1 cellular context compared by ENCODE assay signal in the genomic region with DNA sequence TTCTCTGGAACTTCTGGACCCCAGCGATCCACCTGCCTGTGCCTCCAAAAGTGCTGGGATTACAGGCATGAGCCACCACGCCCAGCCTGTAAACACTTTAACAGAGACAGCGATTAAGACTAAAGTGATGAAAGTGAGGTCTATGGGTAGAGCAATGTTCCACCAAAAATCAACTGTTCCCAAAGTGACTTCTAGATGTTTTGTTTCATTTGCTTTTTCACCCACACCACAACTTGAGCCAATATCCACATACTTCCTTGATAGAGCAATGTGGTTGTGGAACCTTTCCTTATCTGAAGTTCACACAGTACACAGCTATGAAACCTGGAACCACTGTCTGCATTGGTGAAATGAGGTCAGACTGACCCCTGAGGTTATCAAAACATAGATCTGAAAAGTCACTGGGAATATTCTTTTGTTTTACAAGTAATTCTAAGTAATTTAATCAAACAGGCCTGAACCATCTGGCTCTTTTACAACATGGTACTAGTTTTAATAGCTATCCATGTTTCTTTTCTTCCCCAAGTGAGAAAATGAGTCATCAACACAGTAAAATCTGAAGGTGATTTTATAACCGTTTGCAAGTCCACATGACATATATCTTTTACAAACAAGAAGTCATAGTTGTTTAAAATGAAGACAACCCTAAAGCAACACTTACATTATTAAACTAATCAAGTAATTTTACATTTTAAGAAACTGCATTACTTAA.
A peak's percentile ranks its signal among the peaks of the same experiment; 100 is the strongest.
TF ChIP-seq lines count a peak whose summit lies in the region.

No MANE protein-coding gene starts in this region.

TF ChIP-seq in K562, 482 proteins besides CTCF, POLR2A, EP300 and RAD21 (continued from another document):
- TF ChIP-seq, protein P1, sequence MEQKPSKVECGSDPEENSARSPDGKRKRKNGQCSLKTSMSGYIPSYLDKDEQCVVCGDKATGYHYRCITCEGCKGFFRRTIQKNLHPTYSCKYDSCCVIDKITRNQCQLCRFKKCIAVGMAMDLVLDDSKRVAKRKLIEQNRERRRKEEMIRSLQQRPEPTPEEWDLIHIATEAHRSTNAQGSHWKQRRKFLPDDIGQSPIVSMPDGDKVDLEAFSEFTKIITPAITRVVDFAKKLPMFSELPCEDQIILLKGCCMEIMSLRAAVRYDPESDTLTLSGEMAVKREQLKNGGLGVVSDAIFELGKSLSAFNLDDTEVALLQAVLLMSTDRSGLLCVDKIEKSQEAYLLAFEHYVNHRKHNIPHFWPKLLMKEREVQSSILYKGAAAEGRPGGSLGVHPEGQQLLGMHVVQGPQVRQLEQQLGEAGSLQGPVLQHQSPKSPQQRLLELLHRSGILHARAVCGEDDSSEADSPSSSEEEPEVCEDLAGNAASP (IDR thresholded peaks at IDR 0.05) = no peak
- TF ChIP-seq CCAR2 (IDR thresholded peaks at IDR 0.05; ENCODE audit: low read depth, low read length) (no peak), ZNF668 (CRISPR knock-in tag; IDR thresholded peaks at IDR 0.05) (no peak), ZC3H4 (CRISPR knock-in tag; IDR thresholded peaks at IDR 0.05; ENCODE audit: borderline replicate concordance) (no peak), RBFOX2 (IDR thresholded peaks at IDR 0.05; ENCODE audit: low read depth, low read length) (no peak), ZNF280A (IDR thresholded peaks at IDR 0.05; ENCODE audit: low read depth, partially characterized antibody) (no peak), ZBTB9 (CRISPR knock-in tag; IDR thresholded peaks at IDR 0.05) (peak; percentile 64), HBP1 (CRISPR knock-in tag; IDR thresholded peaks at IDR 0.05) (0 out of 2 replicates have a peak, but pooled peaks have one; percentile 37), GABPB2 (CRISPR knock-in tag; conservative IDR thresholded peaks at IDR 0.05) (no peak)
TF ChIP-seq in K562: peak in this region for 165.
